8 cellular contexts compared by ENCODE assay signal in genomic region chr2:26068602-26069298, GRCh38. TPM values are rescaled to one million over a fixed set of nuclear protein-coding genes. Genes with fewer than 3 reads are reported as not detected.
DNase-seq lines count a peak whose midpoint lies in the region; ATAC-seq and TF ChIP-seq lines count a peak whose summit lies in the region.

No MANE protein-coding gene starts in this region.

- H3K14ac ChIP-seq in trophoblast cell (ENCODE audit: low read length): no peak overlapping the region

- H3K4me1 ChIP-seq in trophoblast cell (ENCODE audit: control insufficient read depth in 1 of 2, insufficient read depth in 2 of 2, low read length in 2 of 2): peaks cover 0 to 2% of the 10 kb centered on the region in 2 experiments

- H2BK5ac ChIP-seq in trophoblast cell (ENCODE audit: low read depth, low read length, poor library complexity): no peak overlapping the region

- DNase-seq in DMS53 treated with DMSO at 0.1 percent for 48 hours (lab: John Stamatoyannopoulos, UW; ENCODE audit: unreplicated experiment): peak; percentile 24
- DNase-seq in SW480 (ENCODE audit: low spot score): peak; percentile 64
- peak; percentile 84 for DNase-seq in dermis blood vessel endothelial cell
- DNase-seq in trophoblast cell: peak; percentile 8 to 58
- no peak for DNase-seq in coronary artery (ENCODE audit: low spot score)
- DNase-seq in C1 segment of cervical spinal cord (lab: John Stamatoyannopoulos, UW): no peak

- ATAC-seq in GM19467 (IDR thresholded peaks at IDR 0.05; ENCODE audit: unreplicated experiment): peak; percentile 82
- peak; percentile 71 for ATAC-seq in HG03521 (IDR thresholded peaks at IDR 0.05; ENCODE audit: unreplicated experiment)

- no peak overlapping the region for H4K12ac ChIP-seq in trophoblast cell (ENCODE audit: low read depth, low read length)

- no peak overlapping the region for H4K8ac ChIP-seq in trophoblast cell (ENCODE audit: low read depth, low read length)

- no peak overlapping the region for H3K9ac ChIP-seq in trophoblast cell (ENCODE audit: low read length)

- peaks cover 8% of the 10 kb centered on the region for H3K79me2 ChIP-seq in trophoblast cell (ENCODE audit: control insufficient read depth, insufficient read depth, low read length, poor library complexity)

- H3K4me2 ChIP-seq in trophoblast cell (ENCODE audit: low read length): no peak overlapping the region

- TF ChIP-seq CTCF in coronary artery (IDR thresholded peaks at IDR 0.05): no peak

- no peaks in the 10 kb centered on the region for H3K27me3 ChIP-seq in trophoblast cell (ENCODE audit: insufficient read depth, low read length)

- H4K91ac ChIP-seq in trophoblast cell (ENCODE audit: low read depth, low read length): no peak overlapping the region

- H3K4me3 ChIP-seq in trophoblast cell (ENCODE audit: low read depth, low read length): no peak overlapping the region
- no peak overlapping the region for H3K4me3 ChIP-seq in coronary artery

- H3K36me3 ChIP-seq in trophoblast cell (ENCODE audit: control insufficient read depth in 1 of 2, insufficient read depth in 2 of 2, low read length in 2 of 2): peaks cover 5 to 7% of the 10 kb centered on the region in 2 experiments

- peaks cover 2% of the 10 kb centered on the region for H3K79me1 ChIP-seq in trophoblast cell (ENCODE audit: low read length)

- no peak overlapping the region for H3K23ac ChIP-seq in trophoblast cell (ENCODE audit: low read length)

- H3K27ac ChIP-seq in trophoblast cell (ENCODE audit: low read depth, low read length) (no peak overlapping the region), coronary artery (no peak overlapping the region)

- WGBS in trophoblast cell (ENCODE audit: extremely low coverage, insufficient coverage, insufficient read length): no CpG with 5 or more reads among the region's 4 CpGs

- H3K18ac ChIP-seq in trophoblast cell (ENCODE audit: low read length): no peak overlapping the region

- peak overlapping the region; percentile 69 for H3K4ac ChIP-seq in trophoblast cell (ENCODE audit: low read depth, low read length)

- H2BK120ac ChIP-seq in trophoblast cell (ENCODE audit: insufficient read depth, low read length, poor library complexity): no peak overlapping the region

- no peak overlapping the region for H2BK12ac ChIP-seq in trophoblast cell (ENCODE audit: low read length)

- H3K9me3 ChIP-seq in trophoblast cell (ENCODE audit: insufficient read depth, low read depth, low read length): no peaks in the 10 kb centered on the region

- H2AFZ ChIP-seq in trophoblast cell (ENCODE audit: insufficient read depth, low read length, poor library complexity): no peak overlapping the region

- no peak overlapping the region for H2AK5ac ChIP-seq in trophoblast cell (ENCODE audit: low read length)

RNA-seq across cellular contexts. Expression of gene RAB10, which starts 34.9 kb away (rescaled TPM):
- 101 and 176 TPM in 2 replicates for total RNA-seq in dermis blood vessel endothelial cell
- polyA plus RNA-seq in trophoblast cell (2013): 138 and 141 TPM in 2 replicates

Comparison
In these comparisons a context has a peak if more than half of its experiments do, and no peak if none do; other contexts are left out.
1. DNase-seq: peak in DMS53 treated with DMSO at 0.1 percent for 48 hours (single experiment), SW480 (single experiment), dermis blood vessel endothelial cell (single experiment) and trophoblast cell (2 of 2); none in coronary artery (single experiment) and C1 segment of cervical spinal cord (0 of 14).